14 cellular contexts compared by ENCODE assay signal in the genomic region with DNA sequence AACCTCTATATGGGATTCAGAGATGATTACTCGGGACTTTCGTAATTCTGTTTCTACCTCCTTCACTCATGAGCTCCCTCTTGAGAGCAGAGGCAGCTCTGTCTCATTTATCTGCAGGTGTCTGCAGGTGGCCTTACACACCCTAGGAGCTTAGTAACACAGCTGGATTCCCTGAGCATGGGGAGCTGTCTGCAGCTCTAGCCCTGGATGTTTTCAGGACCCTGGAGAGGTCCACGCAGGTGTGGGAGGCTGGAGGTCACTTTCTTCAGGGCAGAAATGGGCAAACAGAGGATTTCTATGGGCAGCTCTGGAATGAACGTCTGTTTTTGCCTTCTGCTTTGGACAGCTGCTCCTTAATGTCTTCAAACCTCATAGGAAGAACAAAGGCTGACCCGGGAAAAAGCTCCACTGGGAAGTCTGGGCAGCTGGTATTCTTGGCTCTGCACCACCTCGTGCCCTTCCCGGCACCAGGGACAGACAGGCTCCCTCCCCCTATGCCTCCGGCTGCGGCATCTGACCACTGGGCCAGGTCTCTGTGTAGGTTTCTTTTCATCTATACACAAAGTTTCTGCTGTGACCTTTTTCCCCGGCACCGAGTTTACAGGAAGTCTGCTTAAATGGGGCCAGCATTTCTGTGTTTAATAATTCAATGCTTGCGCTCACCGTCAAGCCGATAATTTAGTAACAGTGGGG.
DNase-seq lines count a peak whose midpoint lies in the region; ATAC-seq and TF ChIP-seq lines count a peak whose summit lies in the region.
"Had no signal": no experiment of that assay in that cellular context is flagged by ENCODE, and none has a peak within 500 bp of the region (broad histone marks: within the 10 kb centered on the region; RNA-seq: fewer than 3 reads in every experiment).

No MANE protein-coding gene starts in this region.

- H3K27ac Mint-ChIP-seq in WTC11 (no peak overlapping the region), T-cell (no peak overlapping the region)
- no peak overlapping the region for H3K27ac Mint-ChIP-seq in CD8-positive, alpha-beta memory T cell
- no peak overlapping the region for H3K27ac Mint-ChIP-seq in activated T-cell treated with anti-CD3 and anti-CD28 coated beads, Interleukin-2, amount 50 U/mL, for 72 hours
- H3K27ac Mint-ChIP-seq: CD8-positive, alpha-beta T cell had no signal

- H3K4me1 Mint-ChIP-seq in WTC11 (peaks cover 16% of the 10 kb centered on the region), T-cell (no peaks in the 10 kb centered on the region)
- H3K4me1 Mint-ChIP-seq in CD8-positive, alpha-beta memory T cell: no peaks in the 10 kb centered on the region
- no peaks in the 10 kb centered on the region for H3K4me1 Mint-ChIP-seq in activated T-cell treated with anti-CD3 and anti-CD28 coated beads, Interleukin-2, amount 50 U/mL, for 72 hours (ENCODE audit: low read depth)

- H3K4me3 ChIP-seq in CD8-positive, alpha-beta memory T cell (ENCODE audit: low read length): no peak overlapping the region
- H3K4me3 ChIP-seq: ascending aorta, lung, upper lobe of left lung had no signal

- no peaks in the 10 kb centered on the region for H3K36me3 ChIP-seq in CD8-positive, alpha-beta memory T cell (ENCODE audit: insufficient read depth, low read length)
- H3K36me3 ChIP-seq: ascending aorta, upper lobe of left lung had no signal

- no peaks in the 10 kb centered on the region for H3K27me3 ChIP-seq in CD8-positive, alpha-beta memory T cell (ENCODE audit: insufficient read depth, low read length, poor library complexity, severe bottlenecking)
- H3K27me3 ChIP-seq: ascending aorta had no signal

- no peak overlapping the region for H3K4me3 Mint-ChIP-seq in WTC11
- no peak overlapping the region for H3K4me3 Mint-ChIP-seq in T-cell
- no peak overlapping the region for H3K4me3 Mint-ChIP-seq in CD8-positive, alpha-beta memory T cell
- H3K4me3 Mint-ChIP-seq in activated T-cell treated with anti-CD3 and anti-CD28 coated beads, Interleukin-2, amount 50 U/mL, for 72 hours: no peak overlapping the region
- H3K4me3 Mint-ChIP-seq: CD8-positive, alpha-beta T cell had no signal

- H3K4me1 ChIP-seq in CD8-positive, alpha-beta memory T cell (ENCODE audit: insufficient read depth, low read length): no peaks in the 10 kb centered on the region
- H3K4me1 ChIP-seq: ascending aorta, upper lobe of left lung had no signal

- H3K27me3 Mint-ChIP-seq in WTC11 (ENCODE audit: low read depth) (peaks cover 8% of the 10 kb centered on the region; the same call in 1 of the 2 replicates), T-cell (peaks cover 10 to 13% of the 10 kb centered on the region in 2 donors)
- peaks cover 6 to 10% of the 10 kb centered on the region in 2 donors for H3K27me3 Mint-ChIP-seq in CD8-positive, alpha-beta memory T cell
- peaks cover 8% of the 10 kb centered on the region for H3K27me3 Mint-ChIP-seq in activated T-cell treated with anti-CD3 and anti-CD28 coated beads, Interleukin-2, amount 50 U/mL, for 72 hours (ENCODE audit: low read depth)

- POLR2A ChIA-PET in WTC11 (lab: Charles Lee): no interaction called here
- POLR2A ChIA-PET in T-cell (lab: Charles Lee): no interaction called here
- POLR2A ChIA-PET in CD8-positive, alpha-beta memory T cell (lab: Charles Lee): no interaction called here

- peak; percentile 75 for ATAC-seq in WTC11
- no peak for ATAC-seq in T-cell (replicated peaks in 1 of 4)
- no peak for ATAC-seq in activated T-cell treated with anti-CD3 and anti-CD28 coated beads, Interleukin-2, amount 50 U/mL, for 72 hours (replicated peaks in 1 of 2)
- ATAC-seq: CD8-positive, alpha-beta T cell had no signal

- H3K36me3 Mint-ChIP-seq in WTC11: peaks cover 4% of the 10 kb centered on the region; the same call in 1 of the 2 replicates
- H3K36me3 Mint-ChIP-seq in T-cell: no peaks in the 10 kb centered on the region
- no peaks in the 10 kb centered on the region for H3K36me3 Mint-ChIP-seq in CD8-positive, alpha-beta memory T cell
- H3K36me3 Mint-ChIP-seq in activated T-cell treated with anti-CD3 and anti-CD28 coated beads, Interleukin-2, amount 50 U/mL, for 72 hours (ENCODE audit: insufficient read depth in 2 of 2): no peaks in the 10 kb centered on the region
- H3K36me3 Mint-ChIP-seq: CD8-positive, alpha-beta T cell had no signal

- TF ChIP-seq CTCF in WTC11 (IDR thresholded peaks at IDR 0.05): no peak

- DNase-seq in DMS53 (lab: John Stamatoyannopoulos, UW) (peak; percentile 69), WTC11 (ENCODE audit: low spot score) (peak; percentile 74), kidney tubule cell (ENCODE audit: low spot score) (peak; percentile 28), T-cell (no peak), NCI-H2171 treated with DMSO at 0.1 percent for 48 hours (lab: John Stamatoyannopoulos, UW) (no peak)
- DNase-seq in CD8-positive, alpha-beta memory T cell: no peak
- DNase-seq in activated T-cell treated with anti-CD3 and anti-CD28 coated beads, Interleukin-2, amount 50 U/mL, for 72 hours: no peak
- DNase-seq: activated CD8-positive, alpha-beta memory T cell treated with anti-CD3 and anti-CD28 coated beads for 24 hours; CD8-positive, alpha-beta T cell; NCI-H1436; upper lobe of left lung had no signal

- no peak overlapping the region for H3K27ac ChIP-seq in CD8-positive, alpha-beta memory T cell (ENCODE audit: low read depth, low read length)
- H3K27ac ChIP-seq: ascending aorta, upper lobe of left lung had no signal

- no peaks in the 10 kb centered on the region for H3K9me3 ChIP-seq in CD8-positive, alpha-beta memory T cell (ENCODE audit: low read length)
- H3K9me3 ChIP-seq: ascending aorta, upper lobe of left lung had no signal

- peaks cover 8% of the 10 kb centered on the region for H3K9me3 Mint-ChIP-seq in WTC11
- H3K9me3 Mint-ChIP-seq in T-cell: no peaks in the 10 kb centered on the region
- H3K9me3 Mint-ChIP-seq in CD8-positive, alpha-beta memory T cell: peaks cover 0 to 10% (median 2%) of the 10 kb centered on the region in 5 donors
- H3K9me3 Mint-ChIP-seq in activated T-cell treated with anti-CD3 and anti-CD28 coated beads, Interleukin-2, amount 50 U/mL, for 72 hours: no peaks in the 10 kb centered on the region
- H3K9me3 Mint-ChIP-seq: CD8-positive, alpha-beta T cell had no signal

- TF ChIP-seq EP300 in Ishikawa (IDR thresholded peaks at IDR 0.05; ENCODE audit: borderline replicate concordance): no peak

- CTCF ChIA-PET in WTC11 (lab: Charles Lee) (interaction anchor here (1.0 to 1.2 kb wide), 4 partner anchors 62 to 274 kb away, joined by 3 to 9 read pairs (median 4); no protein-coding TSS in a partner anchor), T-cell (lab: Charles Lee) (no interaction called here)
- CTCF ChIA-PET in CD8-positive, alpha-beta memory T cell (lab: Charles Lee): no interaction called here

- no peak for TF ChIP-seq RAD21 in Ishikawa (IDR thresholded peaks at IDR 0.05; ENCODE audit: low read depth)

TF ChIP-seq in Ishikawa, 13 proteins besides CTCF, POLR2A, EP300 and RAD21:
- TF ChIP-seq, protein P1, sequence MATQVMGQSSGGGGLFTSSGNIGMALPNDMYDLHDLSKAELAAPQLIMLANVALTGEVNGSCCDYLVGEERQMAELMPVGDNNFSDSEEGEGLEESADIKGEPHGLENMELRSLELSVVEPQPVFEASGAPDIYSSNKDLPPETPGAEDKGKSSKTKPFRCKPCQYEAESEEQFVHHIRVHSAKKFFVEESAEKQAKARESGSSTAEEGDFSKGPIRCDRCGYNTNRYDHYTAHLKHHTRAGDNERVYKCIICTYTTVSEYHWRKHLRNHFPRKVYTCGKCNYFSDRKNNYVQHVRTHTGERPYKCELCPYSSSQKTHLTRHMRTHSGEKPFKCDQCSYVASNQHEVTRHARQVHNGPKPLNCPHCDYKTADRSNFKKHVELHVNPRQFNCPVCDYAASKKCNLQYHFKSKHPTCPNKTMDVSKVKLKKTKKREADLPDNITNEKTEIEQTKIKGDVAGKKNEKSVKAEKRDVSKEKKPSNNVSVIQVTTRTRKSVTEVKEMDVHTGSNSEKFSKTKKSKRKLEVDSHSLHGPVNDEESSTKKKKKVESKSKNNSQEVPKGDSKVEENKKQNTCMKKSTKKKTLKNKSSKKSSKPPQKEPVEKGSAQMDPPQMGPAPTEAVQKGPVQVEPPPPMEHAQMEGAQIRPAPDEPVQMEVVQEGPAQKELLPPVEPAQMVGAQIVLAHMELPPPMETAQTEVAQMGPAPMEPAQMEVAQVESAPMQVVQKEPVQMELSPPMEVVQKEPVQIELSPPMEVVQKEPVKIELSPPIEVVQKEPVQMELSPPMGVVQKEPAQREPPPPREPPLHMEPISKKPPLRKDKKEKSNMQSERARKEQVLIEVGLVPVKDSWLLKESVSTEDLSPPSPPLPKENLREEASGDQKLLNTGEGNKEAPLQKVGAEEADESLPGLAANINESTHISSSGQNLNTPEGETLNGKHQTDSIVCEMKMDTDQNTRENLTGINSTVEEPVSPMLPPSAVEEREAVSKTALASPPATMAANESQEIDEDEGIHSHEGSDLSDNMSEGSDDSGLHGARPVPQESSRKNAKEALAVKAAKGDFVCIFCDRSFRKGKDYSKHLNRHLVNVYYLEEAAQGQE (IDR thresholded peaks at IDR 0.05; ENCODE audit: low read depth): peak; percentile 88
- TF ChIP-seq TEAD4 (IDR thresholded peaks at IDR 0.05): no peak

TF ChIP-seq in WTC11, 78 proteins besides CTCF, POLR2A, EP300 and RAD21:
- TF ChIP-seq ZNF423 (CRISPR knock-in tag; IDR thresholded peaks at IDR 0.05): peak; percentile 96
- no peak for TF ChIP-seq CREM (CRISPR knock-in tag; IDR thresholded peaks at IDR 0.05)

Comparison
In these comparisons a context has a peak if more than half of its experiments do, and no peak if none do; other contexts are left out.
1. DNase-seq: peak in DMS53 (single experiment), WTC11 (single experiment) and kidney tubule cell (single experiment); none in T-cell (0 of 34), NCI-H2171 treated with DMSO at 0.1 percent for 48 hours (single experiment), CD8-positive, alpha-beta memory T cell (0 of 5) and activated T-cell treated with anti-CD3 and anti-CD28 coated beads, Interleukin-2, amount 50 U/mL, for 72 hours (0 of 2).